Comparison of ENCODE assay signal across 22 cellular contexts in genomic region chr17:58565389-58566311, GRCh38. TPM values are rescaled to one million over a fixed set of nuclear protein-coding genes. Genes with fewer than 3 reads are reported as not detected.
DNase-seq lines count a peak whose midpoint lies in the region; ATAC-seq, FAIRE-seq and TF ChIP-seq lines count a peak whose summit lies in the region.
"Had no signal": no experiment of that assay in that cellular context is flagged by ENCODE, and none has a peak within 500 bp of the region (broad histone marks: within the 10 kb centered on the region; RNA-seq: fewer than 3 reads in every experiment).

No MANE protein-coding gene starts in this region.

- H2BK20ac ChIP-seq in H1 (ENCODE audit: low read length) = no peak overlapping the region

- no peak overlapping the region for H3K27ac ChIP-seq in Karpas-422 (ENCODE audit: low read length)
- H3K27ac ChIP-seq in H1 (ENCODE audit: low read depth, low read length) = no peak overlapping the region
- H3K27ac ChIP-seq in upper lobe of right lung = no peak overlapping the region
- no peak overlapping the region for H3K27ac ChIP-seq in heart right ventricle
- H3K27ac ChIP-seq: colonic mucosa, hepatocyte, HL-60, prostate gland had no signal

- TF ChIP-seq CTCF in H1 (IDR thresholded peaks at IDR 0.05; ENCODE audit: control extremely low read depth in 1 of 3, insufficient read depth in 1 of 3, low read depth in 1 of 3, low read length in 3 of 3) (no peak), upper lobe of right lung (IDR thresholded peaks at IDR 0.05) (no peak), heart right ventricle (IDR thresholded peaks at IDR 0.05) (no peak), lower leg skin (IDR thresholded peaks at IDR 0.05) (no peak)

- H3K9me2 ChIP-seq in Karpas-422 (replicated peaks; ENCODE audit: insufficient read depth, low read length) = no peaks in the 10 kb centered on the region

- ATAC-seq in upper lobe of right lung = peak; percentile 22
- ATAC-seq in heart right ventricle = no peak

- CTCF ChIA-PET in H1 (lab: Charles Lee; ENCODE audit: partially characterized antibody) = interaction anchor here (1.5 to 2.1 kb wide), 3 partner anchors 11 to 45 kb away, joined by 4 to 18 read pairs (median 10); no protein-coding TSS in a partner anchor

- H3K4ac ChIP-seq in H1 (replicated peaks; ENCODE audit: insufficient read length, low read depth, low read length) = no peak overlapping the region

- H2BK15ac ChIP-seq in H1 (ENCODE audit: low read length) = no peak overlapping the region

- DNase-seq in NOMO-1 treated with DMSO at 0.1 percent for 48 hours (lab: John Stamatoyannopoulos, UW; ENCODE audit: unreplicated experiment) (peak; percentile 9), NOMO-1 (lab: John Stamatoyannopoulos, UW; ENCODE audit: unreplicated experiment in 2 of 2) (no peak), Karpas-422 (no peak), H1 (ENCODE audit: low read depth in 1 of 2, low spot score in 2 of 2) (peak in 1 of 2 experiments; percentile 29), upper lobe of right lung (no peak), frontal cortex (ENCODE audit: low spot score in 2 of 2) (no peak), heart right ventricle (no peak), lower leg skin (ENCODE audit: low spot score in 2 of 2) (no peak)
- DNase-seq: activated naive CD8-positive, alpha-beta T cell treated with anti-CD3 and anti-CD28 coated beads for 36 hours; colonic mucosa; HCEC 1CT; NCI-H1092 treated with DMSO at 0.1 percent for 48 hours; NCI-H2107; NCI-H748 treated with DMSO at 0.1 percent for 48 hours; nephron progenitor cell; small intestine; stimulated activated CD4-positive, alpha-beta T cell treated with anti-CD3 and anti-CD28 coated beads, Interleukin-4, amount 100 ng/mL, for 4 hours had no signal

- no peak overlapping the region for H2AK5ac ChIP-seq in H1 (ENCODE audit: low read depth, low read length)

- H3K23me2 ChIP-seq in H1 (ENCODE audit: low read depth, low read length) = no peaks in the 10 kb centered on the region

- no peaks in the 10 kb centered on the region for H3K27me3 ChIP-seq in Karpas-422 (ENCODE audit: low read length)
- H3K27me3 ChIP-seq in H1 (replicated peaks in 1 of 4; ENCODE audit: control insufficient read depth in 3 of 4, extremely low read depth in 1 of 4, insufficient read depth in 3 of 4, low read length in 3 of 4) = no peaks in the 10 kb centered on the region
- H3K27me3 ChIP-seq in upper lobe of right lung = no peaks in the 10 kb centered on the region
- H3K27me3 ChIP-seq in heart right ventricle = no peaks in the 10 kb centered on the region
- H3K27me3 ChIP-seq: colonic mucosa had no signal

- H4K20me1 ChIP-seq in Karpas-422 (ENCODE audit: insufficient read depth, low read depth, low read length) = no peaks in the 10 kb centered on the region
- H4K20me1 ChIP-seq in H1 (replicated peaks in 1 of 2; ENCODE audit: control insufficient read depth in 1 of 2, insufficient read depth in 2 of 2, low read length in 2 of 2) = no peaks in the 10 kb centered on the region

- H3K4me2 ChIP-seq in Karpas-422 (ENCODE audit: low read depth, low read length, poor library complexity, severe bottlenecking) (peak overlapping the region; percentile 47), H1 (ENCODE audit: insufficient read depth in 1 of 2, low read depth in 2 of 2, low read length in 2 of 2) (peak overlapping the region; percentile 29 to 40; a peak in 3 of 4 replicates)
- H3K4me2 ChIP-seq: hepatocyte had no signal

- H3K4me1 ChIP-seq in Karpas-422 (ENCODE audit: low read length) (peaks cover 32% of the 10 kb centered on the region), H1 (replicated peaks in 1 of 4; ENCODE audit: control insufficient read depth in 3 of 4, insufficient read depth in 4 of 4, low read length in 3 of 4) (peaks cover 2 to 17% (median 12%) of the 10 kb centered on the region in 4 experiments; a peak in 6 of 7 replicates), upper lobe of right lung (peaks cover 2% of the 10 kb centered on the region), heart right ventricle (peaks cover 0 to 16% (median 0%) of the 10 kb centered on the region in 9 donors)
- H3K4me1 ChIP-seq: colonic mucosa, prostate gland had no signal

- no peak for TF ChIP-seq POLR2A in H1 (IDR thresholded peaks at IDR 0.05; ENCODE audit: control extremely low read depth in 1 of 2, low read depth in 2 of 2, low read length in 2 of 2)
- TF ChIP-seq POLR2A in lower leg skin (IDR thresholded peaks at IDR 0.05) = no peak

- intact Hi-C loops in upper lobe of right lung (cut with DNase I) = no loop called here
- intact Hi-C loops in heart right ventricle (cut with DNase I) = no loop called here
- intact Hi-C loops in lower leg skin (cut with DNase I; ENCODE audit: low total_unique reads) = no loop called here

- TF ChIP-seq EP300 in H1 (IDR thresholded peaks at IDR 0.05; ENCODE audit: borderline replicate concordance in 1 of 2, low read depth in 2 of 2, low read length in 2 of 2) = no peak

- no peak overlapping the region for H3K18ac ChIP-seq in H1 (ENCODE audit: extremely low read depth, low read length)

- H2AFZ ChIP-seq in Karpas-422 (ENCODE audit: low read length) (no peak overlapping the region), H1 (ENCODE audit: low read length) (peak overlapping the region; percentile 35; the same call in 1 of the 2 replicates)
- H2AFZ ChIP-seq: hepatocyte had no signal

- H2BK5ac ChIP-seq in H1 (ENCODE audit: low read depth, low read length) = 0 out of 2 replicates have a peak overlapping the region, but pooled peaks have one; percentile 36

- no peak overlapping the region for H3K23ac ChIP-seq in H1 (ENCODE audit: insufficient read length)

- H3K14ac ChIP-seq in H1 (ENCODE audit: insufficient read length) = no peak overlapping the region

- TF ChIP-seq RAD21 in H1 (IDR thresholded peaks at IDR 0.05 in 1 of 2, conservative IDR thresholded peaks at IDR 0.05 in 1 of 2; ENCODE audit: low read depth in 2 of 2, low read length in 2 of 2) = no peak

- H3K36me3 ChIP-seq in Karpas-422 (ENCODE audit: insufficient read depth, low read length) (no peaks in the 10 kb centered on the region), H1 (ENCODE audit: control insufficient read depth in 2 of 4, insufficient read depth in 4 of 4, low read length in 3 of 4) (no peaks in the 10 kb centered on the region), upper lobe of right lung (no peaks in the 10 kb centered on the region), heart right ventricle (no peaks in the 10 kb centered on the region)
- H3K36me3 ChIP-seq: colonic mucosa, prostate gland had no signal

- H3K4me3 ChIP-seq in Karpas-422 (ENCODE audit: low read length) = no peak overlapping the region
- H3K4me3 ChIP-seq in H1 (ENCODE audit: extremely low read depth in 1 of 4, insufficient read depth in 2 of 4, low read depth in 3 of 4, low read length in 4 of 4) = peak overlapping the region in 1 of 4 experiments; percentile 7; a peak in 1 of 8 replicates
- H3K4me3 ChIP-seq in upper lobe of right lung = no peak overlapping the region
- no peak overlapping the region for H3K4me3 ChIP-seq in heart right ventricle
- H3K4me3 ChIP-seq in lower leg skin (ENCODE audit: low read depth, poor library complexity, severe bottlenecking) = no peak overlapping the region
- H3K4me3 ChIP-seq: colonic mucosa, hepatocyte, prostate gland had no signal

- peak; percentile 91 for FAIRE-seq in H1 (lab: Jason Lieb, UNC)
- no peak for FAIRE-seq in frontal cortex (lab: Jason Lieb, UNC)
- FAIRE-seq: endometrium, RCC 7860, small intestine had no signal

- no peak overlapping the region for H4K5ac ChIP-seq in H1 (ENCODE audit: insufficient read length, low read depth, low read length)

- POLR2A ChIA-PET in H1 (lab: Charles Lee; ENCODE audit: partially characterized antibody) = interaction anchor here (1.1 to 1.9 kb wide), 2 partner anchors 52 to 66 kb away, joined by 3 to 14 read pairs; no protein-coding TSS in a partner anchor

- H4K91ac ChIP-seq in H1 (replicated peaks; ENCODE audit: insufficient read length, low read length) = no peak overlapping the region

- H3K79me1 ChIP-seq in H1 (ENCODE audit: low read depth, low read length) = no peaks in the 10 kb centered on the region

- H3K9me3 ChIP-seq in Karpas-422 (ENCODE audit: low read length) (no peaks in the 10 kb centered on the region), H1 (ENCODE audit: insufficient read depth in 2 of 2, low read depth in 1 of 2, low read length in 1 of 2) (no peaks in the 10 kb centered on the region), upper lobe of right lung (no peaks in the 10 kb centered on the region), heart right ventricle (no peaks in the 10 kb centered on the region)
- H3K9me3 ChIP-seq: colonic mucosa, prostate gland had no signal

- H3K56ac ChIP-seq in H1 (replicated peaks; ENCODE audit: insufficient read length, low read depth, low read length) = no peak overlapping the region

- H3K9ac ChIP-seq in Karpas-422 (ENCODE audit: low read length) (no peak overlapping the region), H1 (replicated peaks in 1 of 4; ENCODE audit: extremely low read depth in 1 of 4, low read depth in 3 of 4, low read length in 3 of 4) (no peak overlapping the region)

- no peak overlapping the region for H2BK12ac ChIP-seq in H1 (ENCODE audit: low read depth, low read length)

- no peak overlapping the region for H4K8ac ChIP-seq in H1 (ENCODE audit: extremely low read depth, insufficient read depth, low read length)

- 31% methylated on average over 8 of the region's 8 CpGs; no CpG with 5 or more reads in 1 of the 2 experiments for WGBS in H1 (ENCODE audit: extremely low coverage in 1 of 2, insufficient coverage in 1 of 2, insufficient read length in 1 of 2, insufficient replicate concordance in 2 of 2, low coverage in 1 of 2, low lambda C conversion rate in 2 of 2, missing lambda C conversion rate in 1 of 2), 2 experiments
- 62 to 64% methylated on average over 8 of the region's 8 CpGs for whole genome bisulfite sequencing in heart right ventricle, 2 donors
- 45 to 49% methylated on average over 8 of the region's 8 CpGs for WGBS in lower leg skin, 2 donors

- peak overlapping the region; percentile 45 for H2BK120ac ChIP-seq in H1 (replicated peaks; ENCODE audit: low read depth, low read length)

- H3K79me2 ChIP-seq in Karpas-422 (ENCODE audit: low read length) (no peaks in the 10 kb centered on the region), H1 (ENCODE audit: control insufficient read depth in 1 of 2, insufficient read depth in 2 of 2, low read length in 2 of 2) (no peaks in the 10 kb centered on the region)
- H3K79me2 ChIP-seq: hepatocyte had no signal

RNA-seq across cellular contexts. Expression of gene MTMR4, which starts 51.2 kb away (rescaled TPM):
- 53.6 and 64.0 TPM in 2 replicates for total RNA-seq in Karpas-422 (2014; rRNA removed; shearing (Covaris generic); ENCODE audit: low replicate concordance)
- 33.4 and 39.2 TPM in 2 replicates for total RNA-seq in H1 (2021; fragmentation: NEBNext Ultra II Directional; extraction: Animal tissue kit (Norgen Biotek cat#: 25700))
- polyA plus RNA-seq in H1 (2011; rRNA removed) (15.9 and 17.7 TPM in 2 replicates), heart right ventricle (10 to 100 TPM in 1 of 2 donors, 1 to 10 TPM in 1; 9.6 to 12.3 TPM)
- polyA plus RNA-seq in H1 (2011; cell fraction: cytosol; rRNA removed) = 27.1 TPM
- polyA plus RNA-seq in H1 (2011; cell fraction: nucleus; rRNA removed) = 54.2 TPM
- 17.8 to 25.9 TPM (median 22.8 TPM) in 4 replicates for polyA plus RNA-seq in H1 (2012, experiment 1 of 2)
- polyA plus RNA-seq in H1 (2012, experiment 2 of 2) = 8.3 TPM
- 11.7 TPM for polyA plus RNA-seq in H1 (2013, experiment 1 of 2)
- polyA plus RNA-seq in H1 (2013, experiment 2 of 2) = 10.6 TPM
- polyA minus RNA-seq in H1 (2011; rRNA and poly(A)+ RNA removed) = 149 and 157 TPM in 2 replicates
- 35.4 TPM for polyA minus RNA-seq in H1 (2011; cell fraction: cytosol; rRNA and poly(A)+ RNA removed)
- polyA minus RNA-seq in H1 (2011; cell fraction: nucleus; rRNA and poly(A)+ RNA removed) = 40.5 TPM
- total RNA-seq in upper lobe of right lung (40.9 TPM), frontal cortex (126 TPM), heart right ventricle (10 to 100 TPM in 9 of 10 donors, 1 to 10 TPM in 1; 8.5 to 26.6 (median 17.1) TPM), lower leg skin (10 to 100 TPM; 37.6 to 50.2 (median 38.8) TPM)
